ENCODE assay signal across 19 cellular contexts in the genomic region with DNA sequence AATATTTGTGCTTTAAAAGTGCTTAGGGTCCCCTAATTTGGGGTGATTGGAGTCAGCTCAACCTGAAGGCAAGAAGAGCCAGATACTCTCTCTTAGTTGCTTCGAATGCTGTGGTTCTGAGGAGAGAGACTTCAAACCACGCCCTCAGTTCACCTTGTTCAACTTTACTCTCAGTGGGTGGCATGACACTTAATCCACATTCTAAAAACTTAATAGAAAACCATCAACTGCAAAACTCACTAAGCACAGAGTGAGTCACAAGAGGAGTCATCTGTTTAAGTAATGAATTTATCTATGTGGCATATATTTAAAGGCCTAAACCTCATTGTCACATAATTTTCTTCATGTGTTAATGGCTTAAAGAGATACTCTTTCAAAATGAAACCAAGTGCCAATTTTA.
A peak's percentile ranks its signal among the peaks of the same experiment; 100 is the strongest.
DNase-seq lines count a peak whose midpoint lies in the region; ATAC-seq and TF ChIP-seq lines count a peak whose summit lies in the region.
"Had no signal": no experiment of that assay in that cellular context is flagged by ENCODE, and none has a peak within 500 bp of the region (broad histone marks: within the 10 kb centered on the region; RNA-seq: fewer than 3 reads in every experiment).

No MANE protein-coding gene starts in this region.

- TF ChIP-seq CTCF in RWPE2 (IDR thresholded peaks at IDR 0.05; ENCODE audit: poor library complexity, severe bottlenecking) = no peak

- no peak overlapping the region for H3K4me3 Mint-ChIP-seq in activated naive CD8-positive, alpha-beta T cell treated with anti-CD3 and anti-CD28 coated beads, Interleukin-2, amount 50 U/mL, for 24 hours
- no peak overlapping the region for H3K4me3 Mint-ChIP-seq in activated naive CD8-positive, alpha-beta T cell treated with anti-CD3 and anti-CD28 coated beads for 36 hours
- no peak overlapping the region for H3K4me3 Mint-ChIP-seq in stimulated activated effector memory CD8-positive, alpha-beta T cell treated with anti-CD3 and anti-CD28 coated beads, Interleukin-12 subunit alpha, Interleukin-12 subunit beta, amount 100 ng/mL, for 72 hours
- H3K4me3 Mint-ChIP-seq: activated CD4-positive, alpha-beta T cell treated with anti-CD3 and anti-CD28 coated beads, Interleukin-2, amount 10 ng/mL, durations not matched to agents 24 days and 14 days; activated naive CD8-positive, alpha-beta T cell treated with anti-CD3 and anti-CD28 coated beads, Interleukin-2, amount 10 ng/mL, durations not matched to agents 7 days and 5 days had no signal

- no peaks in the 10 kb centered on the region for H3K9me3 Mint-ChIP-seq in activated naive CD8-positive, alpha-beta T cell treated with anti-CD3 and anti-CD28 coated beads, Interleukin-2, amount 50 U/mL, for 24 hours
- H3K9me3 Mint-ChIP-seq in activated naive CD8-positive, alpha-beta T cell treated with anti-CD3 and anti-CD28 coated beads for 36 hours = no peaks in the 10 kb centered on the region
- no peaks in the 10 kb centered on the region for H3K9me3 Mint-ChIP-seq in stimulated activated effector memory CD8-positive, alpha-beta T cell treated with anti-CD3 and anti-CD28 coated beads, Interleukin-12 subunit alpha, Interleukin-12 subunit beta, amount 100 ng/mL, for 72 hours
- H3K9me3 Mint-ChIP-seq: activated CD4-positive, alpha-beta T cell treated with anti-CD3 and anti-CD28 coated beads, Interleukin-2, amount 10 ng/mL, durations not matched to agents 24 days and 14 days; activated naive CD8-positive, alpha-beta T cell treated with anti-CD3 and anti-CD28 coated beads, Interleukin-2, amount 10 ng/mL, durations not matched to agents 7 days and 5 days had no signal

- H3K4me3 ChIP-seq in RWPE2 (ENCODE audit: severe bottlenecking) = no peak overlapping the region
- H3K4me3 ChIP-seq: GM12878, stomach had no signal

- H3K4me1 Mint-ChIP-seq in activated naive CD8-positive, alpha-beta T cell treated with anti-CD3 and anti-CD28 coated beads, Interleukin-2, amount 50 U/mL, for 24 hours = no peaks in the 10 kb centered on the region
- no peaks in the 10 kb centered on the region for H3K4me1 Mint-ChIP-seq in activated naive CD8-positive, alpha-beta T cell treated with anti-CD3 and anti-CD28 coated beads for 36 hours
- no peaks in the 10 kb centered on the region for H3K4me1 Mint-ChIP-seq in stimulated activated effector memory CD8-positive, alpha-beta T cell treated with anti-CD3 and anti-CD28 coated beads, Interleukin-12 subunit alpha, Interleukin-12 subunit beta, amount 100 ng/mL, for 72 hours
- H3K4me1 Mint-ChIP-seq: activated CD4-positive, alpha-beta T cell treated with anti-CD3 and anti-CD28 coated beads, Interleukin-2, amount 10 ng/mL, durations not matched to agents 24 days and 14 days; activated naive CD8-positive, alpha-beta T cell treated with anti-CD3 and anti-CD28 coated beads, Interleukin-2, amount 10 ng/mL, durations not matched to agents 7 days and 5 days had no signal

- no peaks in the 10 kb centered on the region for H3K36me3 ChIP-seq in RWPE2 (ENCODE audit: low read depth)
- H3K36me3 ChIP-seq: stomach had no signal

- H3K9me3 ChIP-seq in RWPE2 (ENCODE audit: severe bottlenecking) = no peaks in the 10 kb centered on the region
- H3K9me3 ChIP-seq: stomach had no signal

- ATAC-seq in activated naive CD8-positive, alpha-beta T cell treated with anti-CD3 and anti-CD28 coated beads, Interleukin-2, amount 50 U/mL, for 24 hours = peak; percentile 46
- ATAC-seq in RWPE2 (ENCODE audit: low read depth) (peak; percentile 41; the same call in 2 of the 3 replicates), HG03520 (IDR thresholded peaks at IDR 0.05; ENCODE audit: unreplicated experiment) (no peak), GM19452 (IDR thresholded peaks at IDR 0.05; ENCODE audit: unreplicated experiment) (no peak)
- peak; percentile 92 for ATAC-seq in stimulated activated effector memory CD8-positive, alpha-beta T cell treated with anti-CD3 and anti-CD28 coated beads, Interleukin-12 subunit alpha, Interleukin-12 subunit beta, amount 100 ng/mL, for 72 hours
- ATAC-seq: GM12878, left ventricle myocardium superior had no signal

- H3K27me3 Mint-ChIP-seq in activated naive CD8-positive, alpha-beta T cell treated with anti-CD3 and anti-CD28 coated beads, Interleukin-2, amount 50 U/mL, for 24 hours = no peaks in the 10 kb centered on the region
- H3K27me3 Mint-ChIP-seq in activated naive CD8-positive, alpha-beta T cell treated with anti-CD3 and anti-CD28 coated beads for 36 hours = no peaks in the 10 kb centered on the region

- no peaks in the 10 kb centered on the region for H3K27me3 ChIP-seq in RWPE2 (ENCODE audit: insufficient read depth, poor library complexity, severe bottlenecking)
- H3K27me3 ChIP-seq: stomach had no signal

- H3K36me3 Mint-ChIP-seq in activated naive CD8-positive, alpha-beta T cell treated with anti-CD3 and anti-CD28 coated beads, Interleukin-2, amount 50 U/mL, for 24 hours (ENCODE audit: low read depth) = no peaks in the 10 kb centered on the region
- H3K36me3 Mint-ChIP-seq in activated naive CD8-positive, alpha-beta T cell treated with anti-CD3 and anti-CD28 coated beads for 36 hours = no peaks in the 10 kb centered on the region
- no peaks in the 10 kb centered on the region for H3K36me3 Mint-ChIP-seq in stimulated activated effector memory CD8-positive, alpha-beta T cell treated with anti-CD3 and anti-CD28 coated beads, Interleukin-12 subunit alpha, Interleukin-12 subunit beta, amount 100 ng/mL, for 72 hours
- H3K36me3 Mint-ChIP-seq: activated naive CD8-positive, alpha-beta T cell treated with anti-CD3 and anti-CD28 coated beads, Interleukin-2, amount 10 ng/mL, durations not matched to agents 7 days and 5 days had no signal

- no peaks in the 10 kb centered on the region for H3K4me1 ChIP-seq in RWPE2 (ENCODE audit: insufficient read depth, poor library complexity, severe bottlenecking)

- H3K27ac ChIP-seq in RWPE2 (ENCODE audit: poor library complexity, severe bottlenecking) = no peak overlapping the region
- H3K27ac ChIP-seq: stomach had no signal

- no peak for DNase-seq in activated naive CD8-positive, alpha-beta T cell treated with anti-CD3 and anti-CD28 coated beads, Interleukin-2, amount 50 U/mL, for 24 hours
- no peak for DNase-seq in activated naive CD8-positive, alpha-beta T cell treated with anti-CD3 and anti-CD28 coated beads for 36 hours
- DNase-seq in RWPE2 (ENCODE audit: low spot score) (no peak), glomerular visceral epithelial cell (ENCODE audit: extremely low spot score) (peak; percentile 75), CD1c-positive myeloid dendritic cell (ENCODE audit: extremely low spot score) (no peak)
- DNase-seq in stimulated activated effector memory CD8-positive, alpha-beta T cell treated with anti-CD3 and anti-CD28 coated beads, Interleukin-12 subunit alpha, Interleukin-12 subunit beta, amount 100 ng/mL, for 72 hours (ENCODE audit: low spot score in 2 of 2) = no peak
- DNase-seq: activated CD4-positive, alpha-beta T cell treated with anti-CD3 and anti-CD28 coated beads, Interleukin-2, amount 10 ng/mL, durations not matched to agents 24 days and 14 days; activated naive CD8-positive, alpha-beta T cell treated with anti-CD3 and anti-CD28 coated beads, Interleukin-2, amount 10 ng/mL, durations not matched to agents 7 days and 5 days; central memory CD4-positive, alpha-beta T cell; foreskin fibroblast; Karpas-422; left ventricle myocardium superior; NCI-H146; NCI-H345; stimulated activated CD4-positive, alpha-beta T cell treated with anti-CD3 and anti-CD28 coated beads, Interleukin-15, amount 100 ng/mL, for 24 hours; stomach had no signal

- no peak overlapping the region for H3K27ac Mint-ChIP-seq in activated naive CD8-positive, alpha-beta T cell treated with anti-CD3 and anti-CD28 coated beads, Interleukin-2, amount 50 U/mL, for 24 hours
- no peak overlapping the region for H3K27ac Mint-ChIP-seq in activated naive CD8-positive, alpha-beta T cell treated with anti-CD3 and anti-CD28 coated beads for 36 hours
- H3K27ac Mint-ChIP-seq in stimulated activated effector memory CD8-positive, alpha-beta T cell treated with anti-CD3 and anti-CD28 coated beads, Interleukin-12 subunit alpha, Interleukin-12 subunit beta, amount 100 ng/mL, for 72 hours = no peak overlapping the region
- H3K27ac Mint-ChIP-seq: activated CD4-positive, alpha-beta T cell treated with anti-CD3 and anti-CD28 coated beads, Interleukin-2, amount 10 ng/mL, durations not matched to agents 24 days and 14 days; activated naive CD8-positive, alpha-beta T cell treated with anti-CD3 and anti-CD28 coated beads, Interleukin-2, amount 10 ng/mL, durations not matched to agents 7 days and 5 days had no signal

Comparison
In these comparisons a context has a peak if more than half of its experiments do, and no peak if none do; other contexts are left out.
1. ATAC-seq: peak in activated naive CD8-positive, alpha-beta T cell treated with anti-CD3 and anti-CD28 coated beads, Interleukin-2, amount 50 U/mL, for 24 hours (single experiment), RWPE2 (single experiment) and stimulated activated effector memory CD8-positive, alpha-beta T cell treated with anti-CD3 and anti-CD28 coated beads, Interleukin-12 subunit alpha, Interleukin-12 subunit beta, amount 100 ng/mL, for 72 hours (single experiment); none in HG03520 (single experiment) and GM19452 (single experiment).